ENCODE assay signal across 8 cellular contexts in genomic region chr10:113788604-113789083, GRCh38. TPM values are rescaled to one million over a fixed set of nuclear protein-coding genes. Genes with fewer than 3 reads are reported as not detected.
DNase-seq lines count a peak whose midpoint lies in the region; ATAC-seq, FAIRE-seq and TF ChIP-seq lines count a peak whose summit lies in the region.

No MANE protein-coding gene starts in this region.

- H3K27ac ChIP-seq in psoas muscle, result peak overlapping the region; percentile 51

- FAIRE-seq in HTR-8/SVneo (lab: Jason Lieb, UNC) (no peak), GM12891 (lab: Jason Lieb, UNC) (no peak)

- no peaks in the 10 kb centered on the region for H3K36me3 ChIP-seq in psoas muscle (ENCODE audit: insufficient read depth in 1 of 2, low read depth in 1 of 2)

- no peaks in the 10 kb centered on the region for H3K4me1 ChIP-seq in psoas muscle

- no peak overlapping the region for H3K4me3 ChIP-seq in psoas muscle

- DNase-seq in EL, result peak; percentile 92
- peak; percentile 13 for DNase-seq in HTR-8/SVneo (ENCODE audit: insufficient read length, low spot score)
- DNase-seq in dedifferentiated amniotic fluid mesenchymal stem cell (ENCODE audit: extremely low spot score), result peak; percentile 95
- peak in 1 of 2 donors; percentile 25 for DNase-seq in psoas muscle
- no peak for DNase-seq in GM12891 (ENCODE audit: insufficient read length, low spot score)
- no peak for DNase-seq in mesenteric fat pad (ENCODE audit: low spot score)
- no peak for DNase-seq in HuH-7.5 (ENCODE audit: low spot score)

- TF ChIP-seq CTCF in psoas muscle (IDR thresholded peaks at IDR 0.05), result no peak

- intact Hi-C loops in psoas muscle (cut with DNase I), result no loop called here

- WGBS in psoas muscle, 3 donors, result 28 to 46% (median 28%) methylated on average over 9 of the region's 9 CpGs

- ATAC-seq in GM21576 (IDR thresholded peaks at IDR 0.05; ENCODE audit: unreplicated experiment), result peak; percentile 72
- ATAC-seq in psoas muscle, result peak; percentile 79 to 84 (median 82)

- H3K9me3 ChIP-seq in psoas muscle, result no peaks in the 10 kb centered on the region

- no peak for TF ChIP-seq POLR2A in GM12891 (IDR thresholded peaks at IDR 0.05; ENCODE audit: low read depth, low read length)

- no peaks in the 10 kb centered on the region for H3K27me3 ChIP-seq in psoas muscle (ENCODE audit: insufficient read depth in 3 of 3, low read length in 2 of 3)

TF ChIP-seq in GM12891, 5 proteins besides CTCF, POLR2A, EP300 and RAD21:
- TF ChIP-seq POU2F2 (IDR thresholded peaks at IDR 0.05; ENCODE audit: low read depth, low read length) (no peak; the same call in 1 of the 2 replicates), SPI1 (IDR thresholded peaks at IDR 0.05; ENCODE audit: low read depth, low read length) (no peak), TAF1 (IDR thresholded peaks at IDR 0.05; ENCODE audit: low read depth, low read length) (no peak), POLR2AphosphoS5 (IDR thresholded peaks at IDR 0.05; ENCODE audit: low read depth, low read length) (no peak), PAX5 (IDR thresholded peaks at IDR 0.05; ENCODE audit: insufficient read depth, low read length, severe bottlenecking) (no peak)
TF ChIP-seq in GM12891: peak in this region for 0.

RNA-seq across cellular contexts. Expression of gene PLEKHS1, which starts 37.2 kb away (rescaled TPM):
- total RNA-seq in psoas muscle (not detected), mesenteric fat pad (0.13 TPM)
- under 1 TPM in 2 of 3 donors, not detected in 1; 0.04 to 0.10 TPM for polyA plus RNA-seq in psoas muscle
- not detected for polyA plus RNA-seq in GM12891 (2012; ENCODE audit: low read depth, missing spikeins)

Comparison
In these comparisons a context has a peak if more than half of its experiments do, and no peak if none do; other contexts are left out.
1. DNase-seq: peak in EL (single experiment), HTR-8/SVneo (single experiment) and dedifferentiated amniotic fluid mesenchymal stem cell (single experiment); none in GM12891 (single experiment), mesenteric fat pad (single experiment) and HuH-7.5 (single experiment).